In genomic region chr1:35707253-35708178, GRCh38 we compare ENCODE assay signal across 8 cellular contexts. TPM values are rescaled to one million over a fixed set of nuclear protein-coding genes. Genes with fewer than 3 reads are reported as not detected.
DNase-seq lines count a peak whose midpoint lies in the region; ATAC-seq, FAIRE-seq and TF ChIP-seq lines count a peak whose summit lies in the region.

No MANE protein-coding gene starts in this region.

- peak; percentile 62 for DNase-seq in GM10248 (ENCODE audit: extremely low spot score)
- peak; percentile 76 for DNase-seq in NCI-H345 treated with DMSO at 0.1 percent for 48 hours (lab: John Stamatoyannopoulos, UW; ENCODE audit: unreplicated experiment)
- peak; percentile 13 for DNase-seq in activated T-helper 9 cell treated with anti-CD3 and anti-CD28 coated beads, Interleukin-2, amount 50 U/mL, for 16 hours (ENCODE audit: low read depth)
- DNase-seq in pancreas: peak; percentile 37 to 75 (median 54)

- H3K9me3 ChIP-seq in gastroesophageal sphincter (no peaks in the 10 kb centered on the region), pancreas (no peaks in the 10 kb centered on the region)

- H3K27ac ChIP-seq in gastroesophageal sphincter: no peak overlapping the region
- H3K27ac ChIP-seq in pancreas: no peak overlapping the region

- peak; percentile 43 for ATAC-seq in gastroesophageal sphincter
- ATAC-seq in pancreas: peak; percentile 76 to 97 (median 84)
- no peak for ATAC-seq in GM18519 (IDR thresholded peaks at IDR 0.05; ENCODE audit: low FRiP score, unreplicated experiment)
- ATAC-seq in HG02840 (IDR thresholded peaks at IDR 0.05; ENCODE audit: low FRiP score, unreplicated experiment): no peak
- ATAC-seq in GM21360 (IDR thresholded peaks at IDR 0.05; ENCODE audit: unreplicated experiment): no peak

- H3K4me1 ChIP-seq in gastroesophageal sphincter (peaks cover 0 to 17% (median 9%) of the 10 kb centered on the region in 3 donors), pancreas (no peaks in the 10 kb centered on the region)

- H3K36me3 ChIP-seq in gastroesophageal sphincter: no peaks in the 10 kb centered on the region
- H3K36me3 ChIP-seq in pancreas: no peaks in the 10 kb centered on the region

- TF ChIP-seq CTCF in GM10248 (IDR thresholded peaks at IDR 0.05; ENCODE audit: control extremely low read depth, extremely low read depth, low read depth, missing control alignments) (no peak), gastroesophageal sphincter (IDR thresholded peaks at IDR 0.05) (no peak), pancreas (IDR thresholded peaks at IDR 0.05) (no peak)

- no peak for FAIRE-seq in pancreas (lab: Jason Lieb, UNC)

- CTCF ChIA-PET in GM10248 (lab: Yijun Ruan, JAX): interaction anchor here (1.0 to 7.7 kb wide), 5 partner anchors 8 to 142 kb away, joined by 3 to 59 read pairs (median 5); no protein-coding TSS in a partner anchor

- H3K27me3 ChIP-seq in gastroesophageal sphincter (peaks cover 53% of the 10 kb centered on the region), pancreas (no peaks in the 10 kb centered on the region)

- POLR2A ChIA-PET in GM10248 (lab: Yijun Ruan, JAX): interaction anchor here (0.7 to 1.2 kb wide), 2 partner anchors 11 to 23 kb away, joined by 4 to 6 read pairs; partner anchors contain the start of gene C1orf216

- WGBS in gastroesophageal sphincter (ENCODE audit: low coverage in 1 of 2), 2 donors: 31% methylated on average over 5 of the region's 66 CpGs; no CpG with 5 or more reads in 1 of the 2 donors
- 13 to 19% methylated on average over 38 to 66 of the region's 66 CpGs for WGBS in pancreas, 2 donors

- intact Hi-C loops in pancreas (cut with DNase I): no loop called here

- no peak for TF ChIP-seq POLR2A in gastroesophageal sphincter (IDR thresholded peaks at IDR 0.05)

- H3K4me3 ChIP-seq in gastroesophageal sphincter (peak overlapping the region; percentile 29 to 63), pancreas (peak overlapping the region; percentile 15 to 58 (median 31))

- no peak for TF ChIP-seq EP300 in gastroesophageal sphincter (IDR thresholded peaks at IDR 0.05)

RNA-seq across cellular contexts. Expression of gene C1orf216, which starts 11.2 kb away (rescaled TPM):
- total RNA-seq in gastroesophageal sphincter (10 to 100 TPM; 23.6 to 35.4 (median 25.2) TPM), pancreas (1 to 10 TPM; 1.5 to 5.2 (median 2.5) TPM)
- polyA plus RNA-seq in pancreas: 1 to 10 TPM; 3.3 to 3.7 TPM

Comparison
In these comparisons a context has a peak if more than half of its experiments do, and no peak if none do; other contexts are left out.
1. DNase-seq: peak in every context shown above with its lines; median percentile 76 in NCI-H345 treated with DMSO at 0.1 percent for 48 hours; 62 in GM10248; 54 in pancreas; 13 in activated T-helper 9 cell treated with anti-CD3 and anti-CD28 coated beads, Interleukin-2, amount 50 U/mL, for 16 hours.
2. ATAC-seq: peak in gastroesophageal sphincter (single experiment) and pancreas (4 of 4); none in GM18519 (single experiment), HG02840 (single experiment) and GM21360 (single experiment).